ENCODE assay signal across 22 cellular contexts in the genomic region with DNA sequence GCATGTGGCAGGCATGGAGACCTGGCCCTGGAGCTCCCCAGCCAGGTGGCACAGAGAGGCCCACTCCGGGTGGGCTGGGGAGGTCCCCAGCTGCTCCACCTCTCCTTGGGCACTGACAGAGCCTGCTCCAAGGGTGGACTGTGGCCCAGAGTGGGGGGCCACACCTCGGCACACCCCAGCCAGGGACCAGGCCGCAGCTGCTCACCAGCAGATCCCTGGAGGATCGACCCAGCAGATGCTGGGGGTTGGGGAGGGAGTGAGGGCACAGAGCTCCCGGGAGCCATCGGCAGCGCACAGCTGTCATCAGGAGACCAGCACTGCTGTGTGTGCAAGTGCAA.
"Had no signal": no experiment of that assay in that cellular context is flagged by ENCODE, and none has a peak within 500 bp of the region (broad histone marks: within the 10 kb centered on the region; RNA-seq: fewer than 3 reads in every experiment).

No MANE protein-coding gene starts in this region.

- H3K9me3 Mint-ChIP-seq: activated naive CD4-positive, alpha-beta T cell treated with anti-CD3 and anti-CD28 coated beads, Interleukin-2, amount 50 U/mL, for 72 hours; activated T-cell treated with anti-CD3 and anti-CD28 coated beads, Interleukin-2, amount 50 U/mL, for 24 hours had no signal

- H3K4me3 ChIP-seq: esophagus squamous epithelium, left ventricle myocardium inferior, right atrium auricular region had no signal

- H3K27me3 Mint-ChIP-seq: activated CD8-positive, alpha-beta memory T cell treated with anti-CD3 and anti-CD28 coated beads, Interleukin-2, amount 10 ng/mL, durations not matched to agents 7 days and 5 days had no signal

- H3K4me3 Mint-ChIP-seq: activated CD8-positive, alpha-beta memory T cell treated with anti-CD3 and anti-CD28 coated beads, Interleukin-2, amount 10 ng/mL, durations not matched to agents 7 days and 5 days; activated T-cell treated with anti-CD3 and anti-CD28 coated beads, Interleukin-2, amount 50 U/mL, for 24 hours; memory B cell; naive thymus-derived CD8-positive, alpha-beta T cell had no signal

- H3K4me1 ChIP-seq: esophagus squamous epithelium, left ventricle myocardium inferior, right atrium auricular region had no signal

- ATAC-seq: activated CD8-positive, alpha-beta memory T cell treated with anti-CD3 and anti-CD28 coated beads, Interleukin-2, amount 10 ng/mL, durations not matched to agents 7 days and 5 days; activated naive CD4-positive, alpha-beta T cell treated with anti-CD3 and anti-CD28 coated beads, Interleukin-2, amount 50 U/mL, for 72 hours; naive thymus-derived CD8-positive, alpha-beta T cell had no signal

- DNase-seq: activated CD4-positive, alpha-beta T cell treated with anti-CD3 and anti-CD28 coated beads, Interleukin-2, amount 50 U/mL, for 48 hours; activated CD8-positive, alpha-beta memory T cell treated with anti-CD3 and anti-CD28 coated beads, Interleukin-2, amount 10 ng/mL, durations not matched to agents 7 days and 5 days; activated gamma-delta T cell; activated T-cell treated with anti-CD3 and anti-CD28 coated beads, Interleukin-2, amount 50 U/mL, for 24 hours; amniotic stem cell; caudate nucleus; cortex of kidney; effector CD4-positive, alpha-beta T cell; esophagus squamous epithelium; hypothalamus; left ventricle myocardium inferior; naive thymus-derived CD8-positive, alpha-beta T cell; small intestine; stimulated activated CD4-positive, alpha-beta T cell treated with anti-CD3 and anti-CD28 coated beads, Interleukin-4, amount 100 ng/mL, for 4 hours; stimulated activated CD8-positive, alpha-beta memory T cell treated with anti-CD3 and anti-CD28 coated beads, Interleukin-4, amount 100 ng/mL, for 48 hours; stimulated activated naive CD4-positive, alpha-beta T cell treated with Interleukin-2 at 50 U/mL for 16 hours; substantia nigra; trophoblast cell had no signal

- H3K27me3 ChIP-seq: right atrium auricular region had no signal

- H3K27ac Mint-ChIP-seq: activated CD8-positive, alpha-beta memory T cell treated with anti-CD3 and anti-CD28 coated beads, Interleukin-2, amount 10 ng/mL, durations not matched to agents 7 days and 5 days; activated naive CD4-positive, alpha-beta T cell treated with anti-CD3 and anti-CD28 coated beads, Interleukin-2, amount 50 U/mL, for 72 hours; activated T-cell treated with anti-CD3 and anti-CD28 coated beads, Interleukin-2, amount 50 U/mL, for 24 hours; memory B cell had no signal

- H3K36me3 Mint-ChIP-seq: activated CD8-positive, alpha-beta memory T cell treated with anti-CD3 and anti-CD28 coated beads, Interleukin-2, amount 10 ng/mL, durations not matched to agents 7 days and 5 days; activated naive CD4-positive, alpha-beta T cell treated with anti-CD3 and anti-CD28 coated beads, Interleukin-2, amount 50 U/mL, for 72 hours; memory B cell; naive thymus-derived CD8-positive, alpha-beta T cell had no signal

- H3K27ac ChIP-seq: esophagus squamous epithelium, left ventricle myocardium inferior, right atrium auricular region, VCaP had no signal

- H3K9me3 ChIP-seq: esophagus squamous epithelium, right atrium auricular region had no signal

- H3K36me3 ChIP-seq: esophagus squamous epithelium, left ventricle myocardium inferior, right atrium auricular region had no signal

- H3K4me1 Mint-ChIP-seq: activated CD8-positive, alpha-beta memory T cell treated with anti-CD3 and anti-CD28 coated beads, Interleukin-2, amount 10 ng/mL, durations not matched to agents 7 days and 5 days; memory B cell had no signal
